8 cellular contexts compared by ENCODE assay signal in genomic region chr3:106299300-106300098, GRCh38.
DNase-seq lines count a peak whose midpoint lies in the region; ATAC-seq and TF ChIP-seq lines count a peak whose summit lies in the region.

No MANE protein-coding gene starts in this region.

- DNase-seq in fibroblast of pulmonary artery (ENCODE audit: low read depth) (peak; percentile 34), dorsolateral prefrontal cortex (no peak), NCI-H2107 treated with DMSO at 0.1 percent for 48 hours (lab: John Stamatoyannopoulos, UW; ENCODE audit: unreplicated experiment) (no peak), NCI-H2107 (lab: John Stamatoyannopoulos, UW) (no peak), NCI-H69 (lab: John Stamatoyannopoulos, UW) (no peak)

- intact Hi-C loops in dorsolateral prefrontal cortex (cut with DNase I), result no loop called here

- H3K27me3 ChIP-seq in dorsolateral prefrontal cortex, result no peaks in the 10 kb centered on the region

- TF ChIP-seq CTCF in fibroblast of pulmonary artery (IDR thresholded peaks at IDR 0.05; ENCODE audit: low read length, missing control alignments) (no peak), dorsolateral prefrontal cortex (IDR thresholded peaks at IDR 0.05 in 54 of 56, conservative IDR thresholded peaks at IDR 0.05 in 2 of 56; ENCODE audit: low read depth in 1 of 56, partially characterized antibody in 56 of 56) (no peak)

- H3K4me3 ChIP-seq in fibroblast of pulmonary artery (replicated peaks; ENCODE audit: low read depth, low read length) (no peak overlapping the region), dorsolateral prefrontal cortex (no peak overlapping the region)

- peak; percentile 69 for ATAC-seq in GM18508 (IDR thresholded peaks at IDR 0.05; ENCODE audit: insufficient read depth, unreplicated experiment)
- peak; percentile 62 for ATAC-seq in GM21529 (IDR thresholded peaks at IDR 0.05; ENCODE audit: unreplicated experiment)
- peak; percentile 48 for ATAC-seq in HG03575 (IDR thresholded peaks at IDR 0.05; ENCODE audit: extremely low read depth, insufficient number of reproducible peaks, low FRiP score, unreplicated experiment)

- H3K27ac ChIP-seq in dorsolateral prefrontal cortex, result no peak overlapping the region
